ENCODE assay signal across 8 cellular contexts in the genomic region with DNA sequence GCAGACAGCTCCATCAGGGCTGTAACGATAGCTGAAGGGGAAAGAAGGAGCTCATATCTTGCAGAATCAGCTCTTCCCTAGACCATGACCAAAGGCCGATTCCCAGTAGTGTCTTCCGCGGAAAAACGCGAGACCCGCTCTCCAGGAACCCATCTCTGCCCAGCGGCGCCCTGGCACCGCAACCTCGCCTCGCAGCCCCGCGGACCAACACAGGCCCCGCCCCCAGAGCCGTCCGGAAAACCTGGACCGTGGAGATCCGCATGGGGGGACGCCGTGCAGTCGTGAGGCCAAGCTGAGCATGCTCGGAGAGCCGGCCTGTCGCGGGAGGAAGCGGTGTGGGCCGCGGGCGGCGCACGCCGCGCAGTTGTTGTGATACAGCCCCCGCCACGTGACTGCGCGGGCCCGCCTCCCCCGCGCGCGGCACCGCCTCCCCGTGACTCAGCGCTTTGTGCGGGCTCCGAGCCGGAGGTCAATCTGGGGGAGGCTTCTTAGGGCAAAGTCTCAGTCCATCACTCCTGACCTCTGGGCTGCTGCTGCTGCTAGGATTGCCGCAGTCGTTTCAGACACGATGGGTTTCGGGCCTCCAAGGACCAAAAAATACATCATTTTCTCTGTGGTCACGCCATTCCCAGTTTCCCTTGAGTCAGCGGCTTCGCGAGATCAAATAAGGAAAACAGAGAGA. TPM values are rescaled to one million over a fixed set of nuclear protein-coding genes. Genes with fewer than 3 reads are reported as not detected.
DNase-seq lines count a peak whose midpoint lies in the region; ATAC-seq and TF ChIP-seq lines count a peak whose summit lies in the region.

No MANE protein-coding gene starts in this region.

- peak overlapping the region; percentile 78 for H2AFZ ChIP-seq in parathyroid adenoma

- H3K4me2 ChIP-seq in parathyroid adenoma (ENCODE audit: low read length), result peak overlapping the region; percentile 90

- H3K27ac ChIP-seq in cardiac muscle cell (peak overlapping the region; percentile 79), parathyroid adenoma (peak overlapping the region; percentile 67), tibial nerve (peak overlapping the region; percentile 69 to 90 (median 86))

- no peak overlapping the region for H3K9ac ChIP-seq in parathyroid adenoma

- DNase-seq in GM12864 (ENCODE audit: low read depth) (peak; percentile 90), NCI-H1105 treated with DMSO at 0.1 percent for 48 hours (lab: John Stamatoyannopoulos, UW) (peak; percentile 56), SKM-1 treated with dmso at 0.1 percent for 144 hours (lab: John Stamatoyannopoulos, UW; ENCODE audit: unreplicated experiment) (peak; percentile 99), cardiac muscle cell (ENCODE audit: low read depth in 1 of 2, low spot score in 1 of 2) (peak; percentile 95 to 99), tibial nerve (ENCODE audit: low spot score in 2 of 2) (peak; percentile 95)
- peak; percentile 93 for DNase-seq in activated naive CD8-positive, alpha-beta T cell treated with anti-CD3 and anti-CD28 coated beads, Interleukin-2, amount 50 U/mL, for 16 hours (ENCODE audit: low read depth, low spot score)

- peaks cover 8% of the 10 kb centered on the region for H3K4me1 ChIP-seq in cardiac muscle cell (ENCODE audit: low read depth)
- peaks cover 9% of the 10 kb centered on the region for H3K4me1 ChIP-seq in parathyroid adenoma
- H3K4me1 ChIP-seq in tibial nerve, result peaks cover 0 to 37% (median 13%) of the 10 kb centered on the region in 4 donors

- H3K27me3 ChIP-seq in cardiac muscle cell (no peaks in the 10 kb centered on the region), parathyroid adenoma (ENCODE audit: control insufficient read depth, insufficient read depth, low read length) (no peaks in the 10 kb centered on the region), tibial nerve (no peaks in the 10 kb centered on the region)

- no peak for TF ChIP-seq CTCF in GM12864 (IDR thresholded peaks at IDR 0.05; ENCODE audit: low read depth, low read length, missing control alignments)
- TF ChIP-seq CTCF in cardiac muscle cell (IDR thresholded peaks at IDR 0.05; ENCODE audit: low read depth, low read length), result no peak
- no peak for TF ChIP-seq CTCF in parathyroid adenoma (IDR thresholded peaks at IDR 0.05)
- peak in 3 of 5 experiments; percentile 10 to 62 (median 59) for TF ChIP-seq CTCF in tibial nerve (IDR thresholded peaks at IDR 0.05)

- H3K9me3 ChIP-seq in cardiac muscle cell (ENCODE audit: low read depth) (no peaks in the 10 kb centered on the region), parathyroid adenoma (ENCODE audit: control insufficient read depth, low read length) (no peaks in the 10 kb centered on the region), tibial nerve (no peaks in the 10 kb centered on the region)

- H3K79me2 ChIP-seq in parathyroid adenoma, result no peaks in the 10 kb centered on the region

- H3K36me3 ChIP-seq in cardiac muscle cell (no peaks in the 10 kb centered on the region), parathyroid adenoma (ENCODE audit: control insufficient read depth, insufficient read depth, low read length) (no peaks in the 10 kb centered on the region), tibial nerve (no peaks in the 10 kb centered on the region)

- 0 to 1% methylated on average over 42 to 55 of the region's 57 CpGs for WGBS in tibial nerve, 2 donors

- H3K4me3 ChIP-seq in GM12864 (ENCODE audit: low read depth, low read length) (peak overlapping the region; percentile 64), cardiac muscle cell (peak overlapping the region; percentile 43), parathyroid adenoma (ENCODE audit: low read depth, low read length) (peak overlapping the region; percentile 72), tibial nerve (peak overlapping the region; percentile 35 to 65 (median 54))

- TF ChIP-seq EP300 in tibial nerve (IDR thresholded peaks at IDR 0.05), result peak; percentile 71 to 87

- peak; percentile 53 to 79 for TF ChIP-seq POLR2A in tibial nerve (IDR thresholded peaks at IDR 0.05)

- ATAC-seq in HG02642 (IDR thresholded peaks at IDR 0.05; ENCODE audit: poor library complexity, unreplicated experiment), result peak; percentile 80

RNA-seq across cellular contexts. Expression of a gene that starts 3.1 kb away (rescaled TPM):
- 23.5 and 33.6 TPM in 2 replicates for total RNA-seq in cardiac muscle cell
- polyA plus RNA-seq in cardiac muscle cell, result 17.5 and 18.1 TPM in 2 replicates
- 10 to 100 TPM; 21.8 to 43.2 (median 32.0) TPM for total RNA-seq in tibial nerve

Comparison
In these comparisons a context has a peak if more than half of its experiments do, and no peak if none do; other contexts are left out.
1. Peak in every context shown above with its lines: DNase-seq, ATAC-seq, H3K4me3 ChIP-seq and H3K27ac ChIP-seq.
2. CTCF ChIP-seq: peak in tibial nerve (3 of 5); none in GM12864 (single experiment), cardiac muscle cell (single experiment) and parathyroid adenoma (single experiment).